ENCODE assay signal across 1 cellular context in the genomic region with DNA sequence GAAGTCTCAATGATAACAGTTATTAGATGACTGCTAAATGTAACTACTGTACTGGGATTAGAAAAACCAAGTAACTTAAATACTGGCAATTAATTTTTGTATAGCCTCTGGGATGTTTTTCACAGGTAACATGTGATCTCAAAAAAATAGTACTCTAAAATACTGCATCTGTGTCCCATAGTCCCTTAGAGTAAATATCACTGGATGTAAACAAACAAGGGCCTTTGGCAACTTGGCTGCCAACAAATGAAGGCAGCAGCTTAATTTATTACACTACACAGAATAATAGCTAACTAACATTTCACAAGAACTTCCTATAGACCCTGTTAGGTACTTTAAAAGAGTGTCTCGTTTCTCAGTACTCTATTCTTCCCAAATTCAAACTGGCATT.
TF ChIP-seq lines count a peak whose summit lies in the region.

No MANE protein-coding gene starts in this region.

TF ChIP-seq in HepG2, 621 proteins besides CTCF, POLR2A, EP300 and RAD21 (continues in another document):
- TF ChIP-seq ZSCAN31 (CRISPR knock-in tag; IDR thresholded peaks at IDR 0.05; ENCODE audit: low read depth) (no peak), MNT (IDR thresholded peaks at IDR 0.05) (no peak), TOE1 (CRISPR knock-in tag; IDR thresholded peaks at IDR 0.05) (no peak), ZBTB44 (CRISPR knock-in tag; IDR thresholded peaks at IDR 0.05) (no peak), NKX3-1 (CRISPR knock-in tag; IDR thresholded peaks at IDR 0.05) (no peak), ZFY (CRISPR knock-in tag; IDR thresholded peaks at IDR 0.05) (no peak), CENPX (CRISPR knock-in tag; IDR thresholded peaks at IDR 0.05) (no peak), ZBTB33 (CRISPR knock-in tag; IDR thresholded peaks at IDR 0.05) (no peak), XRCC5 (optimal IDR thresholded peaks at IDR 0.05; ENCODE audit: low read length) (no peak), ZNF382 (CRISPR knock-in tag; IDR thresholded peaks at IDR 0.05; ENCODE audit: borderline replicate concordance) (no peak), HNRNPUL1 (IDR thresholded peaks at IDR 0.05; ENCODE audit: low read depth, low read length) (0 out of 2 replicates have a peak, but pooled peaks have one; percentile 15), ZNF414 (CRISPR knock-in tag; IDR thresholded peaks at IDR 0.05) (no peak), ZSCAN20 (CRISPR knock-in tag; IDR thresholded peaks at IDR 0.05; ENCODE audit: borderline replicate concordance) (no peak), ZNF224 (CRISPR knock-in tag; IDR thresholded peaks at IDR 0.05) (no peak), DMAP1 (CRISPR knock-in tag; IDR thresholded peaks at IDR 0.05) (0 out of 2 replicates have a peak, but pooled peaks have one; percentile 1), ZSCAN30 (CRISPR knock-in tag; IDR thresholded peaks at IDR 0.05) (no peak), ZBTB42 (CRISPR knock-in tag; IDR thresholded peaks at IDR 0.05) (no peak), ISX (CRISPR knock-in tag; conservative IDR thresholded peaks at IDR 0.05) (no peak), SIN3A (IDR thresholded peaks at IDR 0.05; ENCODE audit: borderline replicate concordance, low read depth, low read length) (no peak), THAP11 (CRISPR knock-in tag; IDR thresholded peaks at IDR 0.05) (no peak; the same call in 1 of the 2 replicates), ZNF670 (CRISPR knock-in tag; IDR thresholded peaks at IDR 0.05; ENCODE audit: borderline replicate concordance) (peak; percentile 76; the same call in 1 of the 2 replicates), ZNF883 (CRISPR knock-in tag; IDR thresholded peaks at IDR 0.05; ENCODE audit: not compliant biosample characterization) (no peak), PRDM10 (CRISPR knock-in tag; IDR thresholded peaks at IDR 0.05; ENCODE audit: low read depth) (no peak), BORCS8-MEF2B (CRISPR knock-in tag; IDR thresholded peaks at IDR 0.05) (no peak), CREB1 (IDR thresholded peaks at IDR 0.05) (no peak), CREB1 (CRISPR knock-in tag; IDR thresholded peaks at IDR 0.05) (no peak; the same call in none of the 2 replicates), ZNF816 (CRISPR knock-in tag; IDR thresholded peaks at IDR 0.05; ENCODE audit: borderline replicate concordance) (peak; percentile 94), HHEX (CRISPR knock-in tag; IDR thresholded peaks at IDR 0.05) (no peak), YY1 (IDR thresholded peaks at IDR 0.05; ENCODE audit: insufficient read depth, insufficient replicate concordance, low read depth, low read length) (no peak), ZNF350 (CRISPR knock-in tag; IDR thresholded peaks at IDR 0.05; ENCODE audit: borderline replicate concordance, low read depth) (no peak), HES4 (CRISPR knock-in tag; IDR thresholded peaks at IDR 0.05; ENCODE audit: borderline replicate concordance) (no peak)
- TF ChIP-seq, protein P1, sequence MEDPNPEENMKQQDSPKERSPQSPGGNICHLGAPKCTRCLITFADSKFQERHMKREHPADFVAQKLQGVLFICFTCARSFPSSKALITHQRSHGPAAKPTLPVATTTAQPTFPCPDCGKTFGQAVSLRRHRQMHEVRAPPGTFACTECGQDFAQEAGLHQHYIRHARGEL (CRISPR knock-in tag; IDR thresholded peaks at IDR 0.05), result no peak
- TF ChIP-seq, protein P2, sequence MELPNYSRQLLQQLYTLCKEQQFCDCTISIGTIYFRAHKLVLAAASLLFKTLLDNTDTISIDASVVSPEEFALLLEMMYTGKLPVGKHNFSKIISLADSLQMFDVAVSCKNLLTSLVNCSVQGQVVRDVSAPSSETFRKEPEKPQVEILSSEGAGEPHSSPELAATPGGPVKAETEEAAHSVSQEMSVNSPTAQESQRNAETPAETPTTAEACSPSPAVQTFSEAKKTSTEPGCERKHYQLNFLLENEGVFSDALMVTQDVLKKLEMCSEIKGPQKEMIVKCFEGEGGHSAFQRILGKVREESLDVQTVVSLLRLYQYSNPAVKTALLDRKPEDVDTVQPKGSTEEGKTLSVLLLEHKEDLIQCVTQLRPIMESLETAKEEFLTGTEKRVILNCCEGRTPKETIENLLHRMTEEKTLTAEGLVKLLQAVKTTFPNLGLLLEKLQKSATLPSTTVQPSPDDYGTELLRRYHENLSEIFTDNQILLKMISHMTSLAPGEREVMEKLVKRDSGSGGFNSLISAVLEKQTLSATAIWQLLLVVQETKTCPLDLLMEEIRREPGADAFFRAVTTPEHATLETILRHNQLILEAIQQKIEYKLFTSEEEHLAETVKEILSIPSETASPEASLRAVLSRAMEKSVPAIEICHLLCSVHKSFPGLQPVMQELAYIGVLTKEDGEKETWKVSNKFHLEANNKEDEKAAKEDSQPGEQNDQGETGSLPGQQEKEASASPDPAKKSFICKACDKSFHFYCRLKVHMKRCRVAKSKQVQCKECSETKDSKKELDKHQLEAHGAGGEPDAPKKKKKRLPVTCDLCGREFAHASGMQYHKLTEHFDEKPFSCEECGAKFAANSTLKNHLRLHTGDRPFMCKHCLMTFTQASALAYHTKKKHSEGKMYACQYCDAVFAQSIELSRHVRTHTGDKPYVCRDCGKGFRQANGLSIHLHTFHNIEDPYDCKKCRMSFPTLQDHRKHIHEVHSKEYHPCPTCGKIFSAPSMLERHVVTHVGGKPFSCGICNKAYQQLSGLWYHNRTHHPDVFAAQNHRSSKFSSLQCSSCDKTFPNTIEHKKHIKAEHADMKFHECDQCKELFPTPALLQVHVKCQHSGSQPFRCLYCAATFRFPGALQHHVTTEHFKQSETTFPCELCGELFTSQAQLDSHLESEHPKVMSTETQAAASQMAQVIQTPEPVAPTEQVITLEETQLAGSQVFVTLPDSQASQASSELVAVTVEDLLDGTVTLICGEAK (IDR thresholded peaks at IDR 0.05), result no peak
- TF ChIP-seq, protein P2 (CRISPR knock-in tag; IDR thresholded peaks at IDR 0.05), result no peak
- TF ChIP-seq, protein P3, sequence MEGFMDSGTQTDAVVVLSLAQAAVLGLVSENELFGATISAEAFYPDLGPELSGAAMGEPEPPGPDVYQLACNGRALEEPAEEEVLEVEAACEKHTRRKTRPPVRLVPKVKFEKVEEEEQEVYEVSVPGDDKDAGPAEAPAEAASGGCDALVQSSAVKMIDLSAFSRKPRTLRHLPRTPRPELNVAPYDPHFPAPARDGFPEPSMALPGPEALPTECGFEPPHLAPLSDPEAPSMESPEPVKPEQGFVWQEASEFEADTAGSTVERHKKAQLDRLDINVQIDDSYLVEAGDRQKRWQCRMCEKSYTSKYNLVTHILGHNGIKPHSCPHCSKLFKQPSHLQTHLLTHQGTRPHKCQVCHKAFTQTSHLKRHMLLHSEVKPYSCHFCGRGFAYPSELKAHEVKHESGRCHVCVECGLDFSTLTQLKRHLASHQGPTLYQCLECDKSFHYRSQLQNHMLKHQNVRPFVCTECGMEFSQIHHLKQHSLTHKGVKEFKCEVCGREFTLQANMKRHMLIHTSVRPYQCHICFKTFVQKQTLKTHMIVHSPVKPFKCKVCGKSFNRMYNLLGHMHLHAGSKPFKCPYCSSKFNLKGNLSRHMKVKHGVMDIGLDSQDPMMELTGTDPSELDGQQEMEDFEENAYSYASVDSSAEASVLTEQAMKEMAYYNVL (CRISPR knock-in tag; IDR thresholded peaks at IDR 0.05; ENCODE audit: borderline replicate concordance), result peak; percentile 10; the same call in 1 of the 2 replicates
- TF ChIP-seq, protein P4, sequence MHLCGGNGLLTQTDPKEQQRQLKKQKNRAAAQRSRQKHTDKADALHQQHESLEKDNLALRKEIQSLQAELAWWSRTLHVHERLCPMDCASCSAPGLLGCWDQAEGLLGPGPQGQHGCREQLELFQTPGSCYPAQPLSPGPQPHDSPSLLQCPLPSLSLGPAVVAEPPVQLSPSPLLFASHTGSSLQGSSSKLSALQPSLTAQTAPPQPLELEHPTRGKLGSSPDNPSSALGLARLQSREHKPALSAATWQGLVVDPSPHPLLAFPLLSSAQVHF (CRISPR knock-in tag; IDR thresholded peaks at IDR 0.05), result no peak
